Comparison of ENCODE assay signal across 8 cellular contexts in the genomic region with DNA sequence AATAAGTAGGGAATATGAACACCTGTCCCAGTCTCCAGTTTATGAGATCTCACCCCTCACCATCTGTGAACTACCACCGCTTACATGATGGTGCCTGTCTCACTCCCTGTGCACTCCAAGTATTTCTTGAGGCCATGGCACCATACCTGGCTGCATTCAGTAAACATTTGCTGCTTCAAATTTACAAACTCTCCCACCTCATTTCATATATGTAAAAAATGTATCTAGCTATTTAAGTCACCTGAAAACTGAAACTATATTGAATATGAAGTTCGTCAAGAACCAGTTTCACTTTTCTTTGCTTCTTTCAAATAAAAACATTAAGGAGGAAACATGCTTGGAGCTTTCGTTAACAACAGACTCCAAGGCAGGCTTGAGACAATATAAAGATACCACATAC.
DNase-seq lines count a peak whose midpoint lies in the region; ATAC-seq lines count a peak whose summit lies in the region.

No MANE protein-coding gene starts in this region.

- H3K27me3 Mint-ChIP-seq in activated CD4-positive, alpha-beta T cell treated with anti-CD3 and anti-CD28 coated beads, Interleukin-2, amount 10 ng/mL, durations not matched to agents 24 days and 14 days = peaks cover 3% of the 10 kb centered on the region
- no peaks in the 10 kb centered on the region for H3K27me3 Mint-ChIP-seq in activated T-helper 17 cell treated with anti-CD3 and anti-CD28 coated beads, Interleukin-2, amount 50 U/mL, for 72 hours
- no peaks in the 10 kb centered on the region for H3K27me3 Mint-ChIP-seq in stimulated activated naive CD8-positive, alpha-beta T cell treated with anti-CD3 and anti-CD28 coated beads, Interleukin-15, amount 100 ng/mL, for 72 hours

- H3K4me3 Mint-ChIP-seq in activated CD4-positive, alpha-beta T cell treated with anti-CD3 and anti-CD28 coated beads, Interleukin-2, amount 10 ng/mL, durations not matched to agents 24 days and 14 days = peak overlapping the region; percentile 78
- peak overlapping the region; percentile 92 for H3K4me3 Mint-ChIP-seq in activated T-helper 17 cell treated with anti-CD3 and anti-CD28 coated beads, Interleukin-2, amount 50 U/mL, for 72 hours
- peak overlapping the region; percentile 89 to 97 for H3K4me3 Mint-ChIP-seq in stimulated activated naive CD8-positive, alpha-beta T cell treated with anti-CD3 and anti-CD28 coated beads, Interleukin-15, amount 100 ng/mL, for 72 hours

- peaks cover 5% of the 10 kb centered on the region for H3K9me3 Mint-ChIP-seq in activated CD4-positive, alpha-beta T cell treated with anti-CD3 and anti-CD28 coated beads, Interleukin-2, amount 10 ng/mL, durations not matched to agents 24 days and 14 days
- peaks cover 3% of the 10 kb centered on the region for H3K9me3 Mint-ChIP-seq in activated T-helper 17 cell treated with anti-CD3 and anti-CD28 coated beads, Interleukin-2, amount 50 U/mL, for 72 hours
- H3K9me3 Mint-ChIP-seq in stimulated activated naive CD8-positive, alpha-beta T cell treated with anti-CD3 and anti-CD28 coated beads, Interleukin-15, amount 100 ng/mL, for 72 hours = peaks cover 11 to 13% of the 10 kb centered on the region in 2 donors

- H3K4me1 Mint-ChIP-seq in activated CD4-positive, alpha-beta T cell treated with anti-CD3 and anti-CD28 coated beads, Interleukin-2, amount 10 ng/mL, durations not matched to agents 24 days and 14 days = peaks cover 26% of the 10 kb centered on the region
- peaks cover 32% of the 10 kb centered on the region for H3K4me1 Mint-ChIP-seq in activated T-helper 17 cell treated with anti-CD3 and anti-CD28 coated beads, Interleukin-2, amount 50 U/mL, for 72 hours
- peaks cover 49% of the 10 kb centered on the region for H3K4me1 Mint-ChIP-seq in stimulated activated naive CD8-positive, alpha-beta T cell treated with anti-CD3 and anti-CD28 coated beads, Interleukin-15, amount 100 ng/mL, for 72 hours

- peak overlapping the region; percentile 83 for H3K27ac Mint-ChIP-seq in activated CD4-positive, alpha-beta T cell treated with anti-CD3 and anti-CD28 coated beads, Interleukin-2, amount 10 ng/mL, durations not matched to agents 24 days and 14 days
- peak overlapping the region; percentile 91 for H3K27ac Mint-ChIP-seq in activated T-helper 17 cell treated with anti-CD3 and anti-CD28 coated beads, Interleukin-2, amount 50 U/mL, for 72 hours
- peak overlapping the region; percentile 96 to 99 for H3K27ac Mint-ChIP-seq in stimulated activated naive CD8-positive, alpha-beta T cell treated with anti-CD3 and anti-CD28 coated beads, Interleukin-15, amount 100 ng/mL, for 72 hours

- intact Hi-C loops in activated CD4-positive, alpha-beta T cell treated with anti-CD3 and anti-CD28 coated beads, Interleukin-2, amount 10 ng/mL, durations not matched to agents 24 days and 14 days (cut with micrococcal nuclease) = loop anchor here (2.0 to 5.0 kb wide), 2 partner anchors 92 to 228 kb away; a partner anchor contains a TSS

- ATAC-seq in HG03025 (IDR thresholded peaks at IDR 0.05; ENCODE audit: low FRiP score, unreplicated experiment) = peak; percentile 69
- ATAC-seq in activated T-helper 17 cell treated with anti-CD3 and anti-CD28 coated beads, Interleukin-2, amount 50 U/mL, for 72 hours (replicated peaks) = peak; percentile 13
- peak; percentile 42 for ATAC-seq in stimulated activated naive CD8-positive, alpha-beta T cell treated with anti-CD3 and anti-CD28 coated beads, Interleukin-15, amount 100 ng/mL, for 72 hours

- peaks cover 1% of the 10 kb centered on the region for H3K36me3 Mint-ChIP-seq in activated CD4-positive, alpha-beta T cell treated with anti-CD3 and anti-CD28 coated beads, Interleukin-2, amount 10 ng/mL, durations not matched to agents 24 days and 14 days (ENCODE audit: low read depth)
- H3K36me3 Mint-ChIP-seq in activated T-helper 17 cell treated with anti-CD3 and anti-CD28 coated beads, Interleukin-2, amount 50 U/mL, for 72 hours (ENCODE audit: low read depth) = no peaks in the 10 kb centered on the region

- DNase-seq in activated CD4-positive, alpha-beta T cell treated with anti-CD3 and anti-CD28 coated beads, Interleukin-2, amount 10 ng/mL, durations not matched to agents 24 days and 14 days = peak; percentile 68
- no peak for DNase-seq in activated CD4-positive, alpha-beta T cell treated with anti-CD3 and anti-CD28 coated beads, Interleukin-2, amount 50 U/mL, for 4 hours
- DNase-seq in stimulated activated naive CD8-positive, alpha-beta T cell treated with anti-CD3 and anti-CD28 coated beads, Interleukin-15, amount 100 ng/mL, for 72 hours = no peak
- DNase-seq in SW480 (ENCODE audit: low spot score) = no peak
- no peak for DNase-seq in amniotic stem cell (lab: John Stamatoyannopoulos, UW)
- no peak for DNase-seq in HCEC 1CT

Comparison
In these comparisons a context has a peak if more than half of its experiments do, and no peak if none do; other contexts are left out.
1. ATAC-seq: peak in every context shown above with its lines; median percentile 69 in HG03025; 42 in stimulated activated naive CD8-positive, alpha-beta T cell treated with anti-CD3 and anti-CD28 coated beads, Interleukin-15, amount 100 ng/mL, for 72 hours; 13 in activated T-helper 17 cell treated with anti-CD3 and anti-CD28 coated beads, Interleukin-2, amount 50 U/mL, for 72 hours.